ENCODE assay signal across 1 cellular context in genomic region chr22:21641417-21641794, GRCh38.
A peak's percentile ranks its signal among the peaks of the same experiment; 100 is the strongest.
TF ChIP-seq lines count a peak whose summit lies in the region.

No MANE protein-coding gene starts in this region.

TF ChIP-seq in K562, 482 proteins besides CTCF, POLR2A, EP300 and RAD21 (continues in another document):
- 0 out of 4 replicates have a peak, but pooled peaks of 1 of the 2 experiments have one; percentile 20 for TF ChIP-seq ETV6 (IDR thresholded peaks at IDR 0.05; ENCODE audit: borderline replicate concordance in 1 of 2, low read depth in 2 of 2, low read length in 1 of 2)
- no peak for TF ChIP-seq ETV6 (CRISPR knock-in tag; IDR thresholded peaks at IDR 0.05; ENCODE audit: borderline replicate concordance)
- TF ChIP-seq FIP1L1 (IDR thresholded peaks at IDR 0.05; ENCODE audit: low read depth, low read length, poor library complexity, severe bottlenecking) = no peak
- no peak for TF ChIP-seq DNMT1 (IDR thresholded peaks at IDR 0.05)
- peak; percentile 84 for TF ChIP-seq SMC3 (conservative IDR thresholded peaks at IDR 0.05; ENCODE audit: insufficient read depth, low read depth, low read length)
- peak; percentile 85 to 86; a peak in 3 of 4 replicates for TF ChIP-seq RCOR1 (IDR thresholded peaks at IDR 0.05; ENCODE audit: borderline replicate concordance in 1 of 2, low read depth in 2 of 2, low read length in 2 of 2)
- TF ChIP-seq ZSCAN29 (IDR thresholded peaks at IDR 0.05) = no peak
- peak; percentile 46; the same call in 1 of the 2 replicates for TF ChIP-seq ZNF384 (IDR thresholded peaks at IDR 0.05; ENCODE audit: low read depth, low read length)
- no peak for TF ChIP-seq PRPF4 (IDR thresholded peaks at IDR 0.05; ENCODE audit: insufficient read depth, low read depth, low read length, poor library complexity, severe bottlenecking)
- TF ChIP-seq ZNF280A (IDR thresholded peaks at IDR 0.05; ENCODE audit: low read depth, partially characterized antibody) = no peak
- 0 out of 2 replicates have a peak, but pooled peaks have one; percentile 25 for TF ChIP-seq TCF7L2 (IDR thresholded peaks at IDR 0.05; ENCODE audit: low read depth, low read length)
- peak; percentile 89; the same call in 1 of the 2 replicates for TF ChIP-seq HDAC6 (IDR thresholded peaks at IDR 0.05; ENCODE audit: low read depth, low read length)
- TF ChIP-seq PRDM10 (IDR thresholded peaks at IDR 0.05; ENCODE audit: partially characterized antibody) = no peak
- TF ChIP-seq RNF219 (CRISPR knock-in tag; IDR thresholded peaks at IDR 0.05) = no peak
- no peak for TF ChIP-seq HNRNPL (IDR thresholded peaks at IDR 0.05; ENCODE audit: low read depth, low read length)
- TF ChIP-seq TCF7 (IDR thresholded peaks at IDR 0.05; ENCODE audit: borderline replicate concordance) = no peak
- TF ChIP-seq ZNF785 (CRISPR knock-in tag; IDR thresholded peaks at IDR 0.05) = no peak
- TF ChIP-seq HMBOX1 (IDR thresholded peaks at IDR 0.05) = no peak
- peak; percentile 80 for TF ChIP-seq JUND (IDR thresholded peaks at IDR 0.05; ENCODE audit: borderline replicate concordance, low read depth, low read length)
- TF ChIP-seq JUND (tag; IDR thresholded peaks at IDR 0.05; ENCODE audit: borderline replicate concordance, low read depth, low read length) = no peak
- TF ChIP-seq ZKSCAN1 (IDR thresholded peaks at IDR 0.05; ENCODE audit: low read depth, low read length) = no peak; the same call in none of the 2 replicates
- TF ChIP-seq ASH1L (IDR thresholded peaks at IDR 0.05; ENCODE audit: borderline replicate concordance, low read depth, partially characterized antibody) = no peak
- no peak for TF ChIP-seq PHF21A (IDR thresholded peaks at IDR 0.05; ENCODE audit: borderline replicate concordance, low read depth)
- no peak for TF ChIP-seq ZNF143 (CRISPR knock-in tag; IDR thresholded peaks at IDR 0.05)
- no peak for TF ChIP-seq GTF2E2 (tag; IDR thresholded peaks at IDR 0.05)
- TF ChIP-seq SREBF2 (CRISPR knock-in tag; IDR thresholded peaks at IDR 0.05) = no peak
- TF ChIP-seq HCFC1 (IDR thresholded peaks at IDR 0.05; ENCODE audit: low read depth, low read length) = peak; percentile 53
- no peak for TF ChIP-seq TRIM28 (IDR thresholded peaks at IDR 0.05)
- 0 out of 2 replicates have a peak, but pooled peaks have one; percentile 35 for TF ChIP-seq BMI1 (IDR thresholded peaks at IDR 0.05; ENCODE audit: low read length)
- TF ChIP-seq CHD7 (IDR thresholded peaks at IDR 0.05; ENCODE audit: low read depth, low read length) = peak; percentile 57
- no peak for TF ChIP-seq RBM22 (IDR thresholded peaks at IDR 0.05; ENCODE audit: low read depth, low read length, poor library complexity, severe bottlenecking)
- TF ChIP-seq HMG20B (CRISPR knock-in tag; IDR thresholded peaks at IDR 0.05) = no peak
- TF ChIP-seq FOSL1 (tag; conservative IDR thresholded peaks at IDR 0.05) = no peak
- no peak for TF ChIP-seq ZNF655 (CRISPR knock-in tag; IDR thresholded peaks at IDR 0.05)
- TF ChIP-seq ZFP36 (IDR thresholded peaks at IDR 0.05; ENCODE audit: low read depth, low read length, partially characterized antibody) = peak; percentile 59
- no peak for TF ChIP-seq PTBP1 (IDR thresholded peaks at IDR 0.05; ENCODE audit: low read depth, low read length)
- TF ChIP-seq FOXM1 (IDR thresholded peaks at IDR 0.05; ENCODE audit: low read depth) = no peak
- no peak for TF ChIP-seq FOXM1 (CRISPR knock-in tag; IDR thresholded peaks at IDR 0.05; ENCODE audit: low read depth)
- TF ChIP-seq SLC30A9 (CRISPR knock-in tag; IDR thresholded peaks at IDR 0.05) = no peak
- no peak for TF ChIP-seq NRF1 (conservative IDR thresholded peaks at IDR 0.05 in 1 of 2, IDR thresholded peaks at IDR 0.05 in 1 of 2)
